ENCODE assay signal across 1 cellular context in genomic region chrX:150155396-150156048, GRCh38.
TF ChIP-seq lines count a peak whose summit lies in the region.

No MANE protein-coding gene starts in this region.

TF ChIP-seq in GM23338, 12 proteins besides CTCF, POLR2A, EP300 and RAD21 (continued from another document):
- TF ChIP-seq REST (IDR thresholded peaks at IDR 0.05; ENCODE audit: unreplicated experiment) (no peak), EZH2phosphoT487 (IDR thresholded peaks at IDR 0.05; ENCODE audit: unreplicated experiment) (no peak), JUNB (IDR thresholded peaks at IDR 0.05; ENCODE audit: unreplicated experiment) (no peak), NANOG (IDR thresholded peaks at IDR 0.05; ENCODE audit: borderline replicate concordance) (no peak)
